ENCODE assay signal across 22 cellular contexts in the genomic region with DNA sequence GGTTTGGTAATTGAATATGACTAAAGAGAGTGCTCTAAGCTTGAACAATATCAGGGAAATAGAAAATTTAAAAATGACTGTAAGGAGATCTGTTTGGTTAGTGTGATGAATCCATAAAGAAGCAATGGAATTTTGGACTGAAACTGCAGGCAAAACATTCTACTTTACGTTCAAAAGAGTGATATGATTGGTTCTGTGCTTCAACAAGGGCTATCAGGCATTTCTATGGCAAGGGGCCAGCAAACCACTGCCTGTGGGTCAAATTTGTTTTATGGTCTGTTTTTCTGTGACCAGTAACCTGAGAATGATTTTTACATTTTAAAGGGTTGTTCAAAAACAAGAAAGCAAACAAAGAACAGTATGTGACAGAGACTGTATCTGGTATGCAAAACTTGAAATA.
A peak's percentile ranks its signal among the peaks of the same experiment; 100 is the strongest.
DNase-seq lines count a peak whose midpoint lies in the region; ATAC-seq and TF ChIP-seq lines count a peak whose summit lies in the region.
"Had no signal": no experiment of that assay in that cellular context is flagged by ENCODE, and none has a peak within 500 bp of the region (broad histone marks: within the 10 kb centered on the region; RNA-seq: fewer than 3 reads in every experiment).

No MANE protein-coding gene starts in this region.

- POLR2A ChIA-PET in BJ (lab: Charles Lee) = interaction anchor here (0.7 kb wide), 1 partner anchor 500 kb away, joined by 4 read pairs; no protein-coding TSS in a partner anchor

- peak; percentile 45 for DNase-seq in BJ (ENCODE audit: low read depth)
- DNase-seq in HS-5 (ENCODE audit: low read depth) = peak; percentile 41
- peak; percentile 29 for DNase-seq in astrocyte of the spinal cord (ENCODE audit: low read depth, low spot score)
- peak; percentile 47 for DNase-seq in myocyte (ENCODE audit: low read depth)
- DNase-seq in NCI-H2029 (lab: John Stamatoyannopoulos, UW) = no peak
- DNase-seq in activated T-cell treated with anti-CD3 and anti-CD28 coated beads, Interleukin-2, amount 50 U/mL, for 24 hours = no peak
- DNase-seq in NAMALWA (ENCODE audit: low spot score) = no peak
- DNase-seq: central memory CD4-positive, alpha-beta T cell; DMS53; effector CD8-positive, alpha-beta T cell; heart right ventricle; MM.1S; naive B cell; NCI-H2029 treated with DMSO at 0.1 percent for 48 hours; NCI-H524 treated with DMSO at 0.1 percent for 48 hours; stimulated activated CD4-positive, alpha-beta T cell treated with anti-CD3 and anti-CD28 coated beads, Interleukin-4, amount 100 ng/mL, for 24 hours had no signal

- TF ChIP-seq CTCF in BJ (IDR thresholded peaks at IDR 0.05; ENCODE audit: insufficient read depth, low read depth, low read length) = no peak
- no peak for TF ChIP-seq CTCF in astrocyte of the spinal cord (IDR thresholded peaks at IDR 0.05; ENCODE audit: low read depth, low read length)

- CTCF ChIA-PET in BJ (lab: Yijun Ruan, JAX) = interaction anchor here (1.0 kb wide), 1 partner anchor 83 kb away, joined by 3 read pairs; no protein-coding TSS in a partner anchor

- no peak for ATAC-seq in GM19351 (IDR thresholded peaks at IDR 0.05; ENCODE audit: unreplicated experiment)
- ATAC-seq: heart right ventricle had no signal

- in situ Hi-C loops in astrocyte of the spinal cord (cut with HindIII; ENCODE audit: low sequenced_read_pairs) = no loop called here

- H3K4me3 ChIP-seq in BJ (ENCODE audit: low read depth, low read length) (no peak overlapping the region), astrocyte of the spinal cord (ENCODE audit: low read depth, low read length) (no peak overlapping the region)
- H3K4me3 ChIP-seq: BLaER1, esophagus muscularis mucosa, heart right ventricle, lung, skin epidermis had no signal

- H3K27me3 Mint-ChIP-seq in activated T-cell treated with anti-CD3 and anti-CD28 coated beads, Interleukin-2, amount 50 U/mL, for 24 hours = peaks cover 10% of the 10 kb centered on the region

- H3K4me3 Mint-ChIP-seq in activated T-cell treated with anti-CD3 and anti-CD28 coated beads, Interleukin-2, amount 50 U/mL, for 24 hours = no peak overlapping the region
- H3K4me3 Mint-ChIP-seq: naive B cell had no signal

- H3K36me3 Mint-ChIP-seq in activated T-cell treated with anti-CD3 and anti-CD28 coated beads, Interleukin-2, amount 50 U/mL, for 24 hours (ENCODE audit: low read depth) = no peaks in the 10 kb centered on the region
- H3K36me3 Mint-ChIP-seq: naive B cell had no signal

- no peaks in the 10 kb centered on the region for H3K4me1 Mint-ChIP-seq in activated T-cell treated with anti-CD3 and anti-CD28 coated beads, Interleukin-2, amount 50 U/mL, for 24 hours (ENCODE audit: low read depth)
- H3K4me1 Mint-ChIP-seq: naive B cell had no signal

- H3K9me3 Mint-ChIP-seq in activated T-cell treated with anti-CD3 and anti-CD28 coated beads, Interleukin-2, amount 50 U/mL, for 24 hours = no peaks in the 10 kb centered on the region
- H3K9me3 Mint-ChIP-seq: activated T-helper 2 cell treated with anti-CD3 and anti-CD28 coated beads, Interferon-gamma antibody, Interleukin-2, Interleukin-4, amounts not matched to agents 10 μg/mL and 5 μg/mL and 100 μg/mL, durations not matched to agents 14 hours and 24 hours and 36 hours had no signal

- no peaks in the 10 kb centered on the region for H3K36me3 ChIP-seq in BJ (ENCODE audit: control insufficient read depth, insufficient read depth, low read length)
- H3K36me3 ChIP-seq: BLaER1, esophagus muscularis mucosa, heart right ventricle had no signal

- H3K27me3 ChIP-seq in BJ (ENCODE audit: control insufficient read depth, insufficient read depth, low read length) = no peaks in the 10 kb centered on the region
- H3K27me3 ChIP-seq: BLaER1, esophagus muscularis mucosa, heart right ventricle had no signal

- no peak overlapping the region for H3K27ac Mint-ChIP-seq in activated T-cell treated with anti-CD3 and anti-CD28 coated beads, Interleukin-2, amount 50 U/mL, for 24 hours
- H3K27ac Mint-ChIP-seq: activated T-helper 2 cell treated with anti-CD3 and anti-CD28 coated beads, Interferon-gamma antibody, Interleukin-2, Interleukin-4, amounts not matched to agents 10 μg/mL and 5 μg/mL and 100 μg/mL, durations not matched to agents 14 hours and 24 hours and 36 hours; naive B cell had no signal

Comparison
In these comparisons a context has a peak if more than half of its experiments do, and no peak if none do; other contexts are left out.
1. DNase-seq: peak in BJ (single experiment), HS-5 (single experiment), astrocyte of the spinal cord (single experiment) and myocyte (single experiment); none in NCI-H2029 (single experiment), activated T-cell treated with anti-CD3 and anti-CD28 coated beads, Interleukin-2, amount 50 U/mL, for 24 hours (single experiment) and NAMALWA (single experiment).